In the genomic region with DNA sequence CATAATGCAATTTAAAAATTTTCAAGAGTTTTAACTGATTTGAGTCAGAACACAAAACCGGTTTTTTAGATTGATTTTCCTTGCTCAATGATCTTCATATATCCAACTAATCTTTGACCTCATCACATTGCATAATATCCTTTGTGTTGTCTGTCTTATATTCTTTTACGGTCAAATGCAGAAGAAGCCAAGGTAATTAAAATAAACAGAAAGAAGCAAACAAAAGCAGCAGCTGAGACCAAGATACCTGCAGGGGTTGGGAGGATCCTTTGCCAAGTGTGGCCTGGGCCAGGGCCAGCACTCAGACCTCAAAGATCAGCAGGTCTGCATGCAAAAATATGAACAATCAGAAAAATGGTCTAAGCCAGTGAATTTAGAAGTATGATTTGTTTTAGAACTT, we compare ENCODE assay signal across 18 cellular contexts.
DNase-seq lines count a peak whose midpoint lies in the region; ATAC-seq and TF ChIP-seq lines count a peak whose summit lies in the region.
"Had no signal": no experiment of that assay in that cellular context is flagged by ENCODE, and none has a peak within 500 bp of the region (broad histone marks: within the 10 kb centered on the region; RNA-seq: fewer than 3 reads in every experiment).

No MANE protein-coding gene starts in this region.

- H3K36me3 ChIP-seq in MG63 (no peaks in the 10 kb centered on the region), RWPE2 (ENCODE audit: low read depth) (no peaks in the 10 kb centered on the region)
- H3K36me3 ChIP-seq: BLaER1 had no signal

- DNase-seq in NCI-H748 (lab: John Stamatoyannopoulos, UW; ENCODE audit: unreplicated experiment) = peak; percentile 41
- DNase-seq in NCI-H748 treated with DMSO at 0.1 percent for 48 hours (lab: John Stamatoyannopoulos, UW) = no peak
- peak; percentile 4 for DNase-seq in MG63
- DNase-seq in RWPE2 (ENCODE audit: low spot score) = no peak
- DNase-seq in epithelial cell of esophagus (ENCODE audit: low read depth) = peak; percentile 50
- no peak for DNase-seq in GM10266 (ENCODE audit: extremely low spot score)
- DNase-seq: CD8-positive, alpha-beta T cell; GF-D8; NCI-H1417 treated with DMSO at 0.1 percent for 48 hours; NCI-H2029 treated with DMSO at 0.1 percent for 48 hours; NCI-H510A treated with DMSO at 0.1 percent for 48 hours; NK-92 treated with Interleukin-12 subunit alpha and Interleukin-12 subunit beta, amount 100 ng/mL, for 24 hours; Right ventricle myocardium superior; T-cell had no signal

- peaks cover 10% of the 10 kb centered on the region for H3K4me1 ChIP-seq in RWPE2 (ENCODE audit: insufficient read depth, poor library complexity, severe bottlenecking)
- H3K4me1 ChIP-seq: BLaER1 had no signal

- H3K27me3 ChIP-seq in MG63 (no peaks in the 10 kb centered on the region), RWPE2 (ENCODE audit: insufficient read depth, poor library complexity, severe bottlenecking) (no peaks in the 10 kb centered on the region)
- H3K27me3 ChIP-seq: BLaER1 had no signal

- TF ChIP-seq CTCF in RWPE2 (IDR thresholded peaks at IDR 0.05; ENCODE audit: poor library complexity, severe bottlenecking) = no peak
- TF ChIP-seq CTCF in epithelial cell of esophagus (IDR thresholded peaks at IDR 0.05; ENCODE audit: insufficient read depth, low read depth, low read length, missing control alignments) = no peak
- no peak for TF ChIP-seq CTCF in GM10266 (IDR thresholded peaks at IDR 0.05; ENCODE audit: control insufficient read depth, insufficient read depth, low read depth, missing control alignments)

- ATAC-seq in RWPE2 (ENCODE audit: low read depth) (peak; percentile 82), GM18502 (IDR thresholded peaks at IDR 0.05; ENCODE audit: poor library complexity, unreplicated experiment) (no peak), GM19351 (IDR thresholded peaks at IDR 0.05; ENCODE audit: unreplicated experiment) (no peak)
- ATAC-seq: CD8-positive, alpha-beta T cell; T-cell had no signal

- H3K9me3 ChIP-seq in MG63 (no peaks in the 10 kb centered on the region), RWPE2 (ENCODE audit: severe bottlenecking) (no peaks in the 10 kb centered on the region)
- H3K9me3 ChIP-seq: BLaER1 had no signal

- no peak overlapping the region for H3K27ac ChIP-seq in RWPE2 (ENCODE audit: poor library complexity, severe bottlenecking)
- H3K27ac ChIP-seq: BLaER1, SK-N-MC had no signal

- no peak overlapping the region for H3K4me3 ChIP-seq in MG63
- H3K4me3 ChIP-seq in RWPE2 (ENCODE audit: severe bottlenecking) = no peak overlapping the region
- H3K4me3 ChIP-seq in epithelial cell of esophagus (ENCODE audit: low read length) = no peak overlapping the region
- H3K4me3 ChIP-seq: BLaER1, SK-N-MC had no signal

Comparison
In these comparisons a context has a peak if more than half of its experiments do, and no peak if none do; other contexts are left out.
1. DNase-seq: peak in NCI-H748 (single experiment), MG63 (single experiment) and epithelial cell of esophagus (single experiment); none in NCI-H748 treated with DMSO at 0.1 percent for 48 hours (single experiment), RWPE2 (single experiment) and GM10266 (single experiment).